In genomic region chr7:43240565-43240964, GRCh38 we compare ENCODE assay signal across 20 cellular contexts.
"Had no signal": no experiment of that assay in that cellular context is flagged by ENCODE, and none has a peak within 500 bp of the region (broad histone marks: within the 10 kb centered on the region; RNA-seq: fewer than 3 reads in every experiment).

No MANE protein-coding gene starts in this region.

- H3K4me1 ChIP-seq: prostate gland, right lobe of liver, suprapubic skin, transverse colon had no signal

- H3K27ac Mint-ChIP-seq: effector memory CD8-positive, alpha-beta T cell; memory B cell; naive thymus-derived CD4-positive, alpha-beta T cell; nephron; stimulated activated naive CD8-positive, alpha-beta T cell treated with anti-CD3 and anti-CD28 coated beads, Interleukin-15, amount 100 ng/mL, for 72 hours had no signal

- H3K36me3 ChIP-seq: prostate gland, right lobe of liver, suprapubic skin, transverse colon had no signal

- H3K36me3 Mint-ChIP-seq: memory B cell; naive thymus-derived CD4-positive, alpha-beta T cell had no signal

- ATAC-seq: effector memory CD8-positive, alpha-beta T cell; left lobe of liver; naive thymus-derived CD4-positive, alpha-beta T cell; right lobe of liver; stimulated activated naive CD8-positive, alpha-beta T cell treated with anti-CD3 and anti-CD28 coated beads, Interleukin-15, amount 100 ng/mL, for 72 hours had no signal

- DNase-seq: cortex of kidney; effector memory CD8-positive, alpha-beta T cell; erythroblast; head of caudate nucleus; midbrain; naive thymus-derived CD4-positive, alpha-beta T cell; nucleus accumbens; right lobe of liver; small intestine; stimulated activated CD4-positive, alpha-beta T cell treated with anti-CD3 and anti-CD28 coated beads, Interleukin-15, amount 100 ng/mL, for 24 hours; stimulated activated CD4-positive, alpha-beta T cell treated with anti-CD3 and anti-CD28 coated beads, Interleukin-2, amount 100 ng/mL, for 48 hours; stimulated activated naive CD4-positive, alpha-beta T cell; stimulated activated naive CD8-positive, alpha-beta T cell treated with anti-CD3 and anti-CD28 coated beads, Interleukin-15, amount 100 ng/mL, for 72 hours; transverse colon had no signal

- H3K9me3 Mint-ChIP-seq: effector memory CD8-positive, alpha-beta T cell; memory B cell; naive thymus-derived CD4-positive, alpha-beta T cell; nephron; stimulated activated naive CD8-positive, alpha-beta T cell treated with anti-CD3 and anti-CD28 coated beads, Interleukin-15, amount 100 ng/mL, for 72 hours had no signal

- H3K27ac ChIP-seq: right lobe of liver, suprapubic skin, transverse colon had no signal

- H3K9me3 ChIP-seq: prostate gland, right lobe of liver, suprapubic skin, transverse colon had no signal

- H3K4me3 ChIP-seq: lung, prostate gland, right lobe of liver, suprapubic skin, transverse colon had no signal

- H3K4me1 Mint-ChIP-seq: nephron; stimulated activated naive CD8-positive, alpha-beta T cell treated with anti-CD3 and anti-CD28 coated beads, Interleukin-15, amount 100 ng/mL, for 72 hours had no signal

- H3K4me3 Mint-ChIP-seq: effector memory CD8-positive, alpha-beta T cell; memory B cell; naive thymus-derived CD4-positive, alpha-beta T cell; nephron; stimulated activated naive CD8-positive, alpha-beta T cell treated with anti-CD3 and anti-CD28 coated beads, Interleukin-15, amount 100 ng/mL, for 72 hours had no signal

- H3K27me3 ChIP-seq: right lobe of liver, suprapubic skin, transverse colon had no signal
